Comparison of ENCODE assay signal across 7 cellular contexts in the genomic region with DNA sequence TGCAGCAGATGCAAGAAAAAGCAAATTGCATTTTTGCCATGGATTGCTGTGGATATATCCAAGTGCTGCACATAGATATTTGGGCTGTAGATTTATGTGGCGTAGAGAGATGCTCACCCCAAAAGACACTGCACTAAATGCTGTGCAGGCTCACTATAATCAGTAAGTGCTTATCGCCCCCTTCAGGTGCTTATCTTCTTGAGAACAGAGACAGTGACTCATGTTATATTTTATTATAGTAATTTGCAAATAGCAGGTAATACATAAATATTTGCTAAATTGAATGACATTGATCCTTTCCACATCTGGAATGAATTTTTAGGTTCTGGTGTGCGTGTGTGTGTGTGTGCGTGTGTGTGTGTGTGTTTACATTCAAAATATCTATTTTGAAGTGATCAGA. TPM values are rescaled to one million over a fixed set of nuclear protein-coding genes. Genes with fewer than 3 reads are reported as not detected.
A peak's percentile ranks its signal among the peaks of the same experiment; 100 is the strongest.
DNase-seq lines count a peak whose midpoint lies in the region; ATAC-seq and TF ChIP-seq lines count a peak whose summit lies in the region.

No MANE protein-coding gene starts in this region.

- TF ChIP-seq CTCF in adrenal gland (IDR thresholded peaks at IDR 0.05) (peak; percentile 14 to 38 (median 30)), testis (IDR thresholded peaks at IDR 0.05) (no peak)

- H3K36me3 ChIP-seq in adrenal gland (replicated peaks in 1 of 2) (no peaks in the 10 kb centered on the region), testis (ENCODE audit: low read depth, missing control alignments) (no peaks in the 10 kb centered on the region)

- H3K27ac ChIP-seq in adrenal gland = no peak overlapping the region
- no peak overlapping the region for H3K27ac ChIP-seq in testis

- DNase-seq in EH (ENCODE audit: low read depth) = peak; percentile 50
- DNase-seq in LoVo (ENCODE audit: low spot score) = peak; percentile 25
- peak in 1 of 7 donors; percentile 47 for DNase-seq in adrenal gland
- peak; percentile 49 for DNase-seq in myocyte (ENCODE audit: low read depth)
- DNase-seq in testis = no peak
- no peak for DNase-seq in DMS114 treated with DMSO at 0.1 percent for 48 hours (lab: John Stamatoyannopoulos, UW; ENCODE audit: unreplicated experiment)

- H3K9me3 ChIP-seq in adrenal gland (replicated peaks in 1 of 3) (no peaks in the 10 kb centered on the region), testis (no peaks in the 10 kb centered on the region)

- intact Hi-C loops in adrenal gland (cut with DNase I) = loop anchor here in 1 of 2 donors (5.0 kb wide), 1 partner anchor 315 kb away; no protein-coding TSS in a partner anchor
- intact Hi-C loops in testis (cut with DNase I; ENCODE audit: low total_unique reads) = no loop called here

- no peaks in the 10 kb centered on the region for H3K4me1 ChIP-seq in adrenal gland (replicated peaks in 1 of 2)
- H3K4me1 ChIP-seq in testis = no peaks in the 10 kb centered on the region

- no peak overlapping the region for H3K4me3 ChIP-seq in adrenal gland
- no peak overlapping the region for H3K4me3 ChIP-seq in testis

- 42 to 61% (median 49%) methylated on average over 4 of the region's 4 CpGs for WGBS in adrenal gland, 4 donors
- WGBS in testis, 2 donors = 64 to 66% methylated on average over 4 of the region's 4 CpGs

- no peak for ATAC-seq in HG02588 (IDR thresholded peaks at IDR 0.05; ENCODE audit: unreplicated experiment)

- TF ChIP-seq POLR2A in adrenal gland (IDR thresholded peaks at IDR 0.05) = no peak
- TF ChIP-seq POLR2A in testis (IDR thresholded peaks at IDR 0.05) = no peak

- H3K27me3 ChIP-seq in adrenal gland = no peaks in the 10 kb centered on the region
- no peaks in the 10 kb centered on the region for H3K27me3 ChIP-seq in testis

RNA-seq across cellular contexts. Expression of gene PLEKHM3, which starts 36.8 kb away (rescaled TPM):
- total RNA-seq in adrenal gland (10 to 100 TPM; 14.4 to 39.6 (median 25.1) TPM), myocyte (6.7 and 8.5 TPM in 2 replicates), testis (10 to 100 TPM; 21.9 to 24.6 TPM)
- polyA plus RNA-seq in adrenal gland (10 to 100 TPM in 2 of 3 donors, 1 to 10 TPM in 1; 9.5 to 16.8 (median 11.0) TPM), testis (ENCODE audit: insufficient read depth, low read depth, low replicate concordance) (12.5 TPM)
- 4.7 TPM for polyA plus RNA-seq in myocyte (2012)

Comparison
In these comparisons a context has a peak if more than half of its experiments do, and no peak if none do; other contexts are left out.
1. DNase-seq: peak in EH (single experiment), LoVo (single experiment) and myocyte (single experiment); none in testis (single experiment) and DMS114 treated with DMSO at 0.1 percent for 48 hours (single experiment).
2. CTCF ChIP-seq: peak in adrenal gland (6 of 6); none in testis (0 of 3).